Comparison of ENCODE assay signal across 8 cellular contexts in genomic region chr17:77247048-77247541, GRCh38.
A peak's percentile ranks its signal among the peaks of the same experiment; 100 is the strongest.
DNase-seq lines count a peak whose midpoint lies in the region; ATAC-seq and TF ChIP-seq lines count a peak whose summit lies in the region.

No MANE protein-coding gene starts in this region.

- H3K27me3 ChIP-seq in PC-9 (ENCODE audit: insufficient read depth, low read depth) (no peaks in the 10 kb centered on the region), mucosa of stomach (ENCODE audit: control insufficient read depth, insufficient read depth, low read length) (peaks cover 14% of the 10 kb centered on the region)

- H3K4me1 ChIP-seq in PC-9 (replicated peaks; ENCODE audit: insufficient read depth) (no peaks in the 10 kb centered on the region; the same call in 1 of the 2 replicates), mucosa of stomach (ENCODE audit: control insufficient read depth, insufficient read depth, low read length) (peaks cover 13% of the 10 kb centered on the region)

- BruUV-seq in PC-9 (replicated peaks; lab: Mats Ljungman, UMichigan) = no TSS peak

- TF ChIP-seq CTCF in PC-9 (conservative IDR thresholded peaks at IDR 0.05) = peak; percentile 88

- no peaks in the 10 kb centered on the region for H3F3A ChIP-seq in PC-9 (ENCODE audit: insufficient read depth, low read depth)

- POLR2A ChIA-PET in PC-9 (lab: Charles Lee; ENCODE audit: unreplicated experiment) = no interaction called here

- H3K79me2 ChIP-seq in PC-9 (ENCODE audit: low read depth) = no peaks in the 10 kb centered on the region

- peak overlapping the region; percentile 70 for H3K9ac ChIP-seq in mucosa of stomach (ENCODE audit: low read length)

- TF ChIP-seq RAD21 in Ishikawa (IDR thresholded peaks at IDR 0.05; ENCODE audit: low read depth) = peak; percentile 86

- H3K9me3 ChIP-seq in PC-9 (ENCODE audit: insufficient read depth, low read depth) = no peaks in the 10 kb centered on the region
- H3K9me3 ChIP-seq in mucosa of stomach (ENCODE audit: control insufficient read depth, low read length) = no peaks in the 10 kb centered on the region

- H3K4me3 ChIP-seq in PC-9 = peak overlapping the region; percentile 49; the same call in 1 of the 2 replicates
- peak overlapping the region; percentile 36 for H3K4me3 ChIP-seq in mucosa of stomach (ENCODE audit: low read length)

- H2AFZ ChIP-seq in PC-9 = peak overlapping the region; percentile 72; the same call in 1 of the 2 replicates

- DNase-seq in A172 (ENCODE audit: low spot score) (peak; percentile 55), PC-9 (peak in 1 of 2 experiments; percentile 77), activated T-cell treated with anti-CD3 and anti-CD28 coated beads for 48 hours (ENCODE audit: low read depth) (peak; percentile 83)
- DNase-seq in stimulated activated CD8-positive, alpha-beta memory T cell treated with anti-CD3 and anti-CD28 coated beads, Interleukin-4, amount 100 ng/mL, for 24 hours (ENCODE audit: low read depth) = peak; percentile 78

- ATAC-seq in GM18909 (IDR thresholded peaks at IDR 0.05; ENCODE audit: poor library complexity, unreplicated experiment) = peak; percentile 60
- ATAC-seq in esophagus mucosa = peak; percentile 81

- H4K20me1 ChIP-seq in PC-9 (ENCODE audit: insufficient read depth) = no peaks in the 10 kb centered on the region

- peak overlapping the region; percentile 75 for H3K4me2 ChIP-seq in PC-9

- CTCF ChIA-PET in PC-9 (lab: Charles Lee) = no interaction called here

- H3K36me3 ChIP-seq in PC-9 (ENCODE audit: low read depth) (no peaks in the 10 kb centered on the region), mucosa of stomach (ENCODE audit: control insufficient read depth, insufficient read depth, low read length) (no peaks in the 10 kb centered on the region)

- intact Hi-C loops in PC-9 (cut with micrococcal nuclease; ENCODE audit: unreplicated experiment) = loop anchor here (2.0 to 5.0 kb wide), 2 partner anchors 160 to 380 kb away; partner anchors contain the start of gene MGAT5B

- TF ChIP-seq EP300 in Ishikawa (IDR thresholded peaks at IDR 0.05; ENCODE audit: borderline replicate concordance) = no peak

- H3K9me2 ChIP-seq in PC-9 (ENCODE audit: insufficient read depth) = no peaks in the 10 kb centered on the region

- H3K27ac ChIP-seq in PC-9 = no peak overlapping the region

TF ChIP-seq in Ishikawa, 13 proteins besides CTCF, POLR2A, EP300 and RAD21:
- TF ChIP-seq, protein P1, sequence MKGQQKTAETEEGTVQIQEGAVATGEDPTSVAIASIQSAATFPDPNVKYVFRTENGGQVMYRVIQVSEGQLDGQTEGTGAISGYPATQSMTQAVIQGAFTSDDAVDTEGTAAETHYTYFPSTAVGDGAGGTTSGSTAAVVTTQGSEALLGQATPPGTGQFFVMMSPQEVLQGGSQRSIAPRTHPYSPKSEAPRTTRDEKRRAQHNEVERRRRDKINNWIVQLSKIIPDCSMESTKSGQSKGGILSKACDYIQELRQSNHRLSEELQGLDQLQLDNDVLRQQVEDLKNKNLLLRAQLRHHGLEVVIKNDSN (IDR thresholded peaks at IDR 0.05) = no peak
- TF ChIP-seq ZBTB7A (IDR thresholded peaks at IDR 0.05; ENCODE audit: low read depth) (peak; percentile 96), TCF12 (IDR thresholded peaks at IDR 0.05; ENCODE audit: low read depth) (0 out of 2 replicates have a peak, but pooled peaks have one; percentile 16), EGR1 (IDR thresholded peaks at IDR 0.05) (no peak), FOXM1 (IDR thresholded peaks at IDR 0.05; ENCODE audit: borderline replicate concordance, low read depth) (no peak)
